In genomic region chr1:201709564-201710295, GRCh38 we compare ENCODE assay signal across 8 cellular contexts.
A peak's percentile ranks its signal among the peaks of the same experiment; 100 is the strongest.
DNase-seq lines count a peak whose midpoint lies in the region; ATAC-seq and TF ChIP-seq lines count a peak whose summit lies in the region.

No MANE protein-coding gene starts in this region.

- H3K36me3 Mint-ChIP-seq in activated naive CD4-positive, alpha-beta T cell treated with anti-CD3 and anti-CD28 coated beads, Interleukin-2, amount 10 ng/mL, durations not matched to agents 7 days and 5 days, result no peaks in the 10 kb centered on the region

- TF ChIP-seq CTCF in heart right ventricle (IDR thresholded peaks at IDR 0.05), result peak; percentile 94 to 98 (median 96)

- DNase-seq in AG08395 (ENCODE audit: low spot score) (peak; percentile 67), SK-MEL-5 (ENCODE audit: low read depth, low spot score) (peak; percentile 63), heart right ventricle (peak; percentile 74 to 84), renal cortical epithelial cell (ENCODE audit: low read depth) (peak; percentile 29)
- peak; percentile 69 for DNase-seq in activated naive CD4-positive, alpha-beta T cell treated with anti-CD3 and anti-CD28 coated beads, Interleukin-2, amount 10 ng/mL, durations not matched to agents 7 days and 5 days

- H3K4me3 ChIP-seq in heart right ventricle, result no peak overlapping the region

- 45 to 48% methylated on average over 4 of the region's 4 CpGs for WGBS in heart right ventricle, 2 donors

- in situ Hi-C loops in SK-MEL-5 (cut with HindIII; ENCODE audit: low pct_unique_long_range_greater_than_20kb, low sequenced_read_pairs), result no loop called here

- H3K4me1 ChIP-seq in heart right ventricle, result peaks cover 39 to 83% (median 64%) of the 10 kb centered on the region in 9 donors

- no peak overlapping the region for H3K27ac Mint-ChIP-seq in activated naive CD4-positive, alpha-beta T cell treated with anti-CD3 and anti-CD28 coated beads, Interleukin-2, amount 10 ng/mL, durations not matched to agents 7 days and 5 days

- no peak overlapping the region for H3K4me3 Mint-ChIP-seq in activated naive CD4-positive, alpha-beta T cell treated with anti-CD3 and anti-CD28 coated beads, Interleukin-2, amount 10 ng/mL, durations not matched to agents 7 days and 5 days

- intact Hi-C loops in heart right ventricle (cut with DNase I), result loop anchor here (1.0 to 10.0 kb wide), 5 partner anchors 83 to 175 kb away; partner anchors contain the start of gene SHISA4 (in 1 of the 10)

- peak overlapping the region; percentile 5 to 98 (median 90) for H3K27ac ChIP-seq in heart right ventricle

- CTCF ChIA-PET in activated naive CD4-positive, alpha-beta T cell treated with anti-CD3 and anti-CD28 coated beads, Interleukin-2, amount 10 ng/mL, durations not matched to agents 7 days and 5 days (lab: Charles Lee), result interaction anchor here (0.7 to 12.9 kb wide), 31 partner anchors 8 to 635 kb away, joined by 3 to 250 read pairs (median 4); no protein-coding TSS in a partner anchor

- peaks cover 0 to 6% (median 0%) of the 10 kb centered on the region in 9 donors for H3K36me3 ChIP-seq in heart right ventricle

- ATAC-seq in GM18502 (IDR thresholded peaks at IDR 0.05; ENCODE audit: poor library complexity, unreplicated experiment), result peak; percentile 90
- ATAC-seq in HG03469 (IDR thresholded peaks at IDR 0.05; ENCODE audit: unreplicated experiment), result peak; percentile 72
- peak; percentile 56 to 76 (median 63) for ATAC-seq in heart right ventricle
- no peak for ATAC-seq in HG03196 (IDR thresholded peaks at IDR 0.05; ENCODE audit: unreplicated experiment)

- no peaks in the 10 kb centered on the region for H3K27me3 ChIP-seq in heart right ventricle

- H3K4me1 Mint-ChIP-seq in activated naive CD4-positive, alpha-beta T cell treated with anti-CD3 and anti-CD28 coated beads, Interleukin-2, amount 10 ng/mL, durations not matched to agents 7 days and 5 days, result no peaks in the 10 kb centered on the region

- H3K9me3 ChIP-seq in heart right ventricle, result no peaks in the 10 kb centered on the region

- peaks cover 23% of the 10 kb centered on the region for H3K27me3 Mint-ChIP-seq in activated naive CD4-positive, alpha-beta T cell treated with anti-CD3 and anti-CD28 coated beads, Interleukin-2, amount 10 ng/mL, durations not matched to agents 7 days and 5 days

- H3K9me3 Mint-ChIP-seq in activated naive CD4-positive, alpha-beta T cell treated with anti-CD3 and anti-CD28 coated beads, Interleukin-2, amount 10 ng/mL, durations not matched to agents 7 days and 5 days, result no peaks in the 10 kb centered on the region

Comparison
In these comparisons a context has a peak if more than half of its experiments do, and no peak if none do; other contexts are left out.
1. DNase-seq: peak in every context shown above with its lines; median percentile 79 in heart right ventricle; 69 in activated naive CD4-positive, alpha-beta T cell treated with anti-CD3 and anti-CD28 coated beads, Interleukin-2, amount 10 ng/mL, durations not matched to agents 7 days and 5 days; 67 in AG08395; 63 in SK-MEL-5; 29 in renal cortical epithelial cell.